In the genomic region with DNA sequence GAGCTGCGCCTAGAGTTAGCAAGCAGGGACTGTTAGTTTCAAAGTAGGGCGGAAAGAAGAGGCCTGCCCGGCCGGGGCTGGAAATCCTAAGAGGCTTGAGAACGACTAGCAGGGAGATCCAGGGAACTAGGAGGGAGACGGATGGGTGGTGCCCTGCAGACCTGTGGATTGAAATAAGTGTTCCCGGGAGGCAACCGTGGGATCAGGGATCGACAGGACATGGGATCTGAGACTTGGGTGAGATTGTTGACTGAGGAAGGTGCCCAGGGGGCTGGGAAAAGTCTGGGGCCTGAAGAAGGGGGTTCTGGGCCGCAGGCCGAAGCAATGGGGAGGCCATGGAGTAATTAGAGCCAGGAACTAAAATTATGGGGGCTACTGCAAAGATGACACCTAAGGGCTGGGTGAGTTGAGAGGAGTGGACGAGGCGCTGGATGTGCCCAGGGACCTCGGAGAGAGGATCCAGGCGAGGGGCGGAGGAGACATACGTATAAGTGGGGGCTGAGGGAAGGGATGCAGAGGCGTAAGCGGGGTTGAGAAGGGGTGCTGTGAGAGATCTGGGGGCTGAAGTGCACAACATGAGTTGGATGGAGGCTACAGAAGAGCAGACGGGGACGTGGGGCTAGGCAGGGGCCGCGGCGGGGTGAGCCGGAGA, we compare ENCODE assay signal across 8 cellular contexts. TPM values are rescaled to one million over a fixed set of nuclear protein-coding genes. Genes with fewer than 3 reads are reported as not detected.
DNase-seq lines count a peak whose midpoint lies in the region; ATAC-seq lines count a peak whose summit lies in the region.

No MANE protein-coding gene starts in this region.

- CTCF ChIA-PET in activated CD8-positive, alpha-beta memory T cell treated with anti-CD3 and anti-CD28 coated beads, Interleukin-2, amount 10 ng/mL, durations not matched to agents 7 days and 5 days (lab: Charles Lee), result interaction anchor here (0.8 to 1.4 kb wide), 5 partner anchors 14 to 481 kb away, joined by 3 read pairs; a partner anchor contains a TSS

- ATAC-seq in HG02884 (IDR thresholded peaks at IDR 0.05; ENCODE audit: unreplicated experiment) (peak; percentile 17), HG02885 (IDR thresholded peaks at IDR 0.05; ENCODE audit: poor library complexity, unreplicated experiment) (no peak)
- no peak for ATAC-seq in activated CD8-positive, alpha-beta memory T cell treated with anti-CD3 and anti-CD28 coated beads, Interleukin-2, amount 10 ng/mL, durations not matched to agents 7 days and 5 days

- H3K27ac ChIP-seq in neuronal stem cell (replicated peaks; ENCODE audit: low read length), result peak overlapping the region; percentile 88

- no peak overlapping the region for H4K91ac ChIP-seq in neuronal stem cell (ENCODE audit: low read depth, low read length, poor library complexity)

- no peaks in the 10 kb centered on the region for H3K9me3 ChIP-seq in neuronal stem cell (replicated peaks in 1 of 2; ENCODE audit: control insufficient read depth in 2 of 2, insufficient read depth in 1 of 2, low read depth in 1 of 2, low read length in 2 of 2)

- H3K27me3 Mint-ChIP-seq in activated CD8-positive, alpha-beta memory T cell treated with anti-CD3 and anti-CD28 coated beads, Interleukin-2, amount 10 ng/mL, durations not matched to agents 7 days and 5 days, result no peaks in the 10 kb centered on the region

- peak overlapping the region; percentile 76 to 99 for H3K4me3 ChIP-seq in neuronal stem cell (ENCODE audit: low read length in 2 of 2)

- H3K18ac ChIP-seq in neuronal stem cell (ENCODE audit: low read length), result peak overlapping the region; percentile 99

- no peaks in the 10 kb centered on the region for H3K27me3 ChIP-seq in neuronal stem cell (ENCODE audit: control insufficient read depth in 3 of 3, insufficient read depth in 3 of 3, low read depth in 1 of 3, low read length in 3 of 3)

- no peak overlapping the region for H2BK15ac ChIP-seq in neuronal stem cell (ENCODE audit: low read length)

- H3K4me3 Mint-ChIP-seq in activated CD8-positive, alpha-beta memory T cell treated with anti-CD3 and anti-CD28 coated beads, Interleukin-2, amount 10 ng/mL, durations not matched to agents 7 days and 5 days, result no peak overlapping the region

- peak overlapping the region; percentile 44 for H3K4ac ChIP-seq in neuronal stem cell (ENCODE audit: low read length)

- peak overlapping the region; percentile 67 for H3K14ac ChIP-seq in neuronal stem cell (ENCODE audit: low read length)

- H2BK120ac ChIP-seq in neuronal stem cell (ENCODE audit: low read depth, low read length), result no peak overlapping the region

- peaks cover 1% of the 10 kb centered on the region for H3K36me3 Mint-ChIP-seq in activated CD8-positive, alpha-beta memory T cell treated with anti-CD3 and anti-CD28 coated beads, Interleukin-2, amount 10 ng/mL, durations not matched to agents 7 days and 5 days

- H3K23ac ChIP-seq in neuronal stem cell (ENCODE audit: low read depth, low read length, poor library complexity), result peak overlapping the region; percentile 78

- H3K4me1 Mint-ChIP-seq in activated CD8-positive, alpha-beta memory T cell treated with anti-CD3 and anti-CD28 coated beads, Interleukin-2, amount 10 ng/mL, durations not matched to agents 7 days and 5 days, result peaks cover 13% of the 10 kb centered on the region

- no peaks in the 10 kb centered on the region for H3K9me3 Mint-ChIP-seq in activated CD8-positive, alpha-beta memory T cell treated with anti-CD3 and anti-CD28 coated beads, Interleukin-2, amount 10 ng/mL, durations not matched to agents 7 days and 5 days (ENCODE audit: low read depth)

- DNase-seq in SIG-M5 treated with dmso at 0.1 percent for 504 hours (lab: John Stamatoyannopoulos, UW; ENCODE audit: unreplicated experiment) (peak; percentile 32), SIG-M5 (lab: John Stamatoyannopoulos, UW) (no peak), RPMI7951 (ENCODE audit: low read depth) (peak; percentile 38), fibroblast of peridontal ligament (ENCODE audit: extremely low read depth) (peak; percentile 35), neuronal stem cell (ENCODE audit: low spot score) (peak; percentile 31)
- no peak for DNase-seq in activated CD8-positive, alpha-beta memory T cell treated with anti-CD3 and anti-CD28 coated beads, Interleukin-2, amount 10 ng/mL, durations not matched to agents 7 days and 5 days

- H2AFZ ChIP-seq in neuronal stem cell (ENCODE audit: low read length), result peak overlapping the region; percentile 92

- H3K79me1 ChIP-seq in neuronal stem cell (ENCODE audit: low read depth, low read length), result peaks cover 6% of the 10 kb centered on the region

- peaks cover 0 to 4% of the 10 kb centered on the region in 2 donors for H3K4me1 ChIP-seq in neuronal stem cell (ENCODE audit: control insufficient read depth in 2 of 2, insufficient read depth in 1 of 2, low read depth in 1 of 2, low read length in 2 of 2)

- no peak overlapping the region for H4K8ac ChIP-seq in neuronal stem cell (ENCODE audit: low read depth, low read length)

- H3K27ac Mint-ChIP-seq in activated CD8-positive, alpha-beta memory T cell treated with anti-CD3 and anti-CD28 coated beads, Interleukin-2, amount 10 ng/mL, durations not matched to agents 7 days and 5 days, result no peak overlapping the region

- H3K9ac ChIP-seq in neuronal stem cell (ENCODE audit: low read depth, low read length, poor library complexity), result peak overlapping the region; percentile 98

- no CpG with 5 or more reads among the region's 25 CpGs for WGBS in neuronal stem cell (ENCODE audit: extremely low coverage in 2 of 2, insufficient read length in 2 of 2, insufficient replicate concordance in 1 of 2), 2 donors

- peak overlapping the region; percentile 84 for H2AK5ac ChIP-seq in neuronal stem cell (ENCODE audit: low read depth, low read length)

- H3K4me2 ChIP-seq in neuronal stem cell (ENCODE audit: insufficient read depth, low read length, poor library complexity, severe bottlenecking), result peak overlapping the region; percentile 64

- no peak overlapping the region for H2BK12ac ChIP-seq in neuronal stem cell (ENCODE audit: low read length)

- no peaks in the 10 kb centered on the region for H3K36me3 ChIP-seq in neuronal stem cell (replicated peaks in 1 of 2; ENCODE audit: control insufficient read depth in 2 of 2, insufficient read depth in 2 of 2, low read length in 2 of 2)

- peak overlapping the region; percentile 83 for H2BK5ac ChIP-seq in neuronal stem cell (ENCODE audit: low read length)

RNA-seq across cellular contexts. Expression of a gene that starts 0.6 kb away (rescaled TPM):
- 43.3 and 49.9 TPM in 2 replicates for total RNA-seq in RPMI7951 (2014; rRNA removed; shearing (Covaris generic))
- 195 TPM for polyA plus RNA-seq in neuronal stem cell (2013, experiment 1 of 2)
- polyA plus RNA-seq in neuronal stem cell (2013, experiment 2 of 2), result 198 TPM
- total RNA-seq in activated CD8-positive, alpha-beta memory T cell treated with anti-CD3 and anti-CD28 coated beads, Interleukin-2, amount 10 ng/mL, durations not matched to agents 7 days and 5 days, result 10 to 100 TPM; 42.4 to 52.9 TPM

RNA-seq across cellular contexts. Expression of a gene that starts 38.6 kb away (rescaled TPM):
- total RNA-seq in RPMI7951 (2014; rRNA removed; shearing (Covaris generic)), result not detected in 2 replicates
- 0.04 TPM for polyA plus RNA-seq in neuronal stem cell (2013, experiment 1 of 2)
- polyA plus RNA-seq in neuronal stem cell (2013, experiment 2 of 2), result 0.15 TPM
- under 1 TPM; 0.16 to 0.38 TPM for total RNA-seq in activated CD8-positive, alpha-beta memory T cell treated with anti-CD3 and anti-CD28 coated beads, Interleukin-2, amount 10 ng/mL, durations not matched to agents 7 days and 5 days

Comparison
In these comparisons a context has a peak if more than half of its experiments do, and no peak if none do; other contexts are left out.
1. DNase-seq: peak in SIG-M5 treated with dmso at 0.1 percent for 504 hours (single experiment), RPMI7951 (single experiment), fibroblast of peridontal ligament (single experiment) and neuronal stem cell (single experiment); none in SIG-M5 (single experiment) and activated CD8-positive, alpha-beta memory T cell treated with anti-CD3 and anti-CD28 coated beads, Interleukin-2, amount 10 ng/mL, durations not matched to agents 7 days and 5 days (single experiment).